25 cellular contexts compared by ENCODE assay signal in genomic region chr18:48575301-48575657, GRCh38. TPM values are rescaled to one million over a fixed set of nuclear protein-coding genes. Genes with fewer than 3 reads are reported as not detected.
DNase-seq lines count a peak whose midpoint lies in the region; ATAC-seq, FAIRE-seq and TF ChIP-seq lines count a peak whose summit lies in the region.
"Had no signal": no experiment of that assay in that cellular context is flagged by ENCODE, and none has a peak within 500 bp of the region (broad histone marks: within the 10 kb centered on the region; RNA-seq: fewer than 3 reads in every experiment).

No MANE protein-coding gene starts in this region.

- FAIRE-seq in kidney (lab: Jason Lieb, UNC), result no peak
- FAIRE-seq: colon, D721Med had no signal

- ATAC-seq in HG03097 (IDR thresholded peaks at IDR 0.05; ENCODE audit: low FRiP score, unreplicated experiment) (no peak), GM18867 (IDR thresholded peaks at IDR 0.05; ENCODE audit: unreplicated experiment) (no peak)
- ATAC-seq: activated CD8-positive, alpha-beta T cell treated with anti-CD3 and anti-CD28 coated beads, Interleukin-2, amount 10 ng/mL, durations not matched to agents 7 days and 5 days; activated naive CD8-positive, alpha-beta T cell treated with anti-CD3 and anti-CD28 coated beads, Interleukin-2, amount 50 U/mL, for 24 hours; lower lobe of right lung; T-helper 17 cell had no signal

- no peak overlapping the region for H3K9ac ChIP-seq in kidney (ENCODE audit: low read length in 2 of 2)

- H3K9me3 ChIP-seq in A673 (ENCODE audit: low read depth, low read length, poor library complexity, severe bottlenecking) (no peaks in the 10 kb centered on the region), osteoblast (ENCODE audit: low read depth, low read length) (no peaks in the 10 kb centered on the region), kidney (ENCODE audit: control insufficient read depth in 1 of 2, low read length in 2 of 2) (peaks cover 0 to 5% of the 10 kb centered on the region in 2 donors)
- H3K9me3 ChIP-seq: lower lobe of right lung, Peyer's patch, uterus had no signal

- peaks cover 97% of the 10 kb centered on the region for H4K20me1 ChIP-seq in osteoblast (ENCODE audit: insufficient read depth, low read length)

- H3K4me1 ChIP-seq in A673 (ENCODE audit: insufficient read depth, low read length, poor library complexity, severe bottlenecking), result no peaks in the 10 kb centered on the region
- peaks cover 25% of the 10 kb centered on the region for H3K4me1 ChIP-seq in osteoblast (ENCODE audit: insufficient read depth, low read length)
- no peaks in the 10 kb centered on the region for H3K4me1 ChIP-seq in kidney (ENCODE audit: control insufficient read depth in 1 of 2, insufficient read depth in 1 of 2, low read depth in 1 of 2, low read length in 2 of 2)
- H3K4me1 ChIP-seq: lower lobe of right lung, Peyer's patch, uterus had no signal

- H3K36me3 ChIP-seq in A673 (ENCODE audit: insufficient read depth, low read length, poor library complexity, severe bottlenecking) (no peaks in the 10 kb centered on the region), osteoblast (ENCODE audit: insufficient read depth, low read length) (peaks cover 6% of the 10 kb centered on the region), kidney (ENCODE audit: control insufficient read depth in 1 of 2, insufficient read depth in 2 of 2, low read length in 2 of 2) (no peaks in the 10 kb centered on the region)
- H3K36me3 ChIP-seq: lower lobe of right lung, Peyer's patch, uterus had no signal

- POLR2A ChIA-PET in A673 (lab: Charles Lee; ENCODE audit: low non-redundant PET), result no interaction called here

- CTCF ChIA-PET in A673 (lab: Charles Lee), result no interaction called here

- intact Hi-C loops in A673 (cut with micrococcal nuclease; ENCODE audit: unreplicated experiment), result no loop called here
- intact Hi-C loops in kidney (cut with DNase I), result no loop called here

- peaks cover 94% of the 10 kb centered on the region for H3K79me2 ChIP-seq in osteoblast (ENCODE audit: insufficient read depth, low read length)

- H3K27me3 ChIP-seq in A673 (replicated peaks; ENCODE audit: insufficient read depth, low read depth, low read length, poor library complexity) (no peaks in the 10 kb centered on the region), osteoblast (ENCODE audit: insufficient read depth, low read length) (no peaks in the 10 kb centered on the region)
- H3K27me3 ChIP-seq: Peyer's patch, uterus had no signal

- no TSS peak for BruUV-seq in A673 (replicated peaks; lab: Mats Ljungman, UMichigan)

- TF ChIP-seq CTCF in A673 (conservative IDR thresholded peaks at IDR 0.05; ENCODE audit: low read depth, low read length) (no peak), osteoblast (IDR thresholded peaks at IDR 0.05; ENCODE audit: extremely low read depth, low read depth, low read length) (no peak), kidney (IDR thresholded peaks at IDR 0.05; ENCODE audit: borderline replicate concordance, extremely low read depth, insufficient read depth) (no peak)

- H3K27ac ChIP-seq in A673 (ENCODE audit: low read depth, low read length, poor library complexity, severe bottlenecking) (no peak overlapping the region), osteoblast (ENCODE audit: low read depth, low read length) (no peak overlapping the region), kidney (ENCODE audit: low read depth in 2 of 2, low read length in 2 of 2) (no peak overlapping the region)
- H3K27ac ChIP-seq: lower lobe of right lung, Peyer's patch, uterus had no signal

- no peak overlapping the region for H2AFZ ChIP-seq in osteoblast (ENCODE audit: low read length)

- H3K4me2 ChIP-seq in osteoblast (ENCODE audit: insufficient read depth, low read length), result peak overlapping the region; percentile 3

- peak; percentile 13 for DNase-seq in A673 (ENCODE audit: low spot score)
- DNase-seq in NCI-H69 (lab: John Stamatoyannopoulos, UW), result peak; percentile 78
- DNase-seq in foreskin melanocyte, result peak; percentile 43
- DNase-seq in osteoblast (ENCODE audit: insufficient read length, low spot score, missing footprints), result no peak
- DNase-seq in kidney, result no peak
- DNase-seq in stimulated activated CD4-positive, alpha-beta T cell treated with anti-CD3 and anti-CD28 coated beads, Interleukin-2, amount 100 ng/mL, for 24 hours, result no peak
- DNase-seq: ACHN; activated CD8-positive, alpha-beta T cell treated with anti-CD3 and anti-CD28 coated beads, Interleukin-2, amount 10 ng/mL, durations not matched to agents 7 days and 5 days; activated gamma-delta T cell; activated naive CD8-positive, alpha-beta T cell treated with anti-CD3 and anti-CD28 coated beads, Interleukin-2, amount 50 U/mL, for 24 hours; activated T-cell treated with anti-CD3 and anti-CD28 coated beads for 4 hours; EL; H9; Karpas-422; lower lobe of right lung; NCI-H1930; Peyer's patch; stimulated activated CD4-positive, alpha-beta T cell treated with anti-CD3 and anti-CD28 coated beads, Interleukin-1b, Interleukin-23, amount 100 ng/mL, for 48 hours; T-helper 17 cell; uterus had no signal

- no peak overlapping the region for H3K4me3 ChIP-seq in A673 (ENCODE audit: low read depth, low read length, poor library complexity, severe bottlenecking)
- H3K4me3 ChIP-seq in osteoblast (ENCODE audit: insufficient read depth, low read length), result no peak overlapping the region
- H3K4me3 ChIP-seq in kidney (ENCODE audit: low read length in 2 of 2), result no peak overlapping the region
- H3K4me3 ChIP-seq: lower lobe of right lung, Peyer's patch, skin epidermis, uterus had no signal

RNA-seq across cellular contexts. Expression of gene CTIF, which starts 36.4 kb away (rescaled TPM):
- total RNA-seq in A673 (2021), result 23.5 and 29.8 TPM in 2 replicates
- total RNA-seq in osteoblast, result 58.6 and 65.9 TPM in 2 replicates
- 37.3 TPM for total RNA-seq in kidney
- polyA plus RNA-seq in kidney (ENCODE audit: insufficient read depth, low read depth, low replicate concordance), result 41.9 TPM

Comparison
In these comparisons a context has a peak if more than half of its experiments do, and no peak if none do; other contexts are left out.
1. DNase-seq: peak in A673 (single experiment), NCI-H69 (single experiment) and foreskin melanocyte (single experiment); none in osteoblast (single experiment), kidney (single experiment) and stimulated activated CD4-positive, alpha-beta T cell treated with anti-CD3 and anti-CD28 coated beads, Interleukin-2, amount 100 ng/mL, for 24 hours (0 of 2).